ENCODE assay signal across 9 cellular contexts in the genomic region with DNA sequence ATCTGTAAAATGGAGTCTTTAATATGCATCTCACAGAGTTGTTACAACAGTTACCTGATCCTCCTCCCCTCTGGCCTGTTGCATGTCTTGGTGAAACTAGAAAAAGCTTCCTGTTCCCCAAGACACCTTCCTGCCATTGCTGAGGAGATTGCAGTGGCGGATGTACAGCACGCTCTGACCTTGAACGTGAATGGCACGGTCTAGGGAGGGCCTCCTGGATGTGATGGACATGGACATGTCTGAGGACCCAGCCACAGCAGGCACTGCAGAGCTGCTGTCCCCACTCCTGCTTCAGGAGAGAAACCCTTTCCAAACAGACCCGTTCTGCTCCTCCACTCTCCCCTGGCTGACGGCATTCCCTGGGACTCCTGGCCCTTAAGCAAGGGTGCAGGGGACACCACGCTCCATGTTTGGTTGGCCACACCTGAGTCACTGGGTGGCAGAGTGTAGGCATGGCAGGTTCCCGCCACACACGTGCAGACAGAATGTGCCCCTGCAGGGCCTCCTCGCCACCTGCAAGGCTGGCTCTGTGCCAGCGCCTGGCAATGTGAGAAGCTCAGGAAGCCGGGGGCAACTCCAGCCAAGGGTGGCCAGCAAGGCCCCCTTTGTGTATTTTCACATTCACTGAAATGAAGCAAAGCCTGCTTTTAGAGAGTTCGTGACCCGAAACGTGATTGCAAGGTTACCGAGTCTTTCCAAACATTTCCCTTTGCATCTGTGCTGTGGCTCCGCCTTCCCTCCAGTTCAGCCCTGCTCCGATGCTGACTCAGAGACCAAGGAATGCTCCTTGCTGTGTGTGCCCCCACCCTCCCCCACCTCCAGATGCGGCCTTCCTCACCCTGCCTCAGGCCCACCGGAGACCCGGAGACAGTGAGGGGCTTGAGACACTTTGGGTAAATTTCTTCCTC. TPM values are rescaled to one million over a fixed set of nuclear protein-coding genes. Genes with fewer than 3 reads are reported as not detected.
DNase-seq lines count a peak whose midpoint lies in the region; ATAC-seq and TF ChIP-seq lines count a peak whose summit lies in the region.
"Had no signal": no experiment of that assay in that cellular context is flagged by ENCODE, and none has a peak within 500 bp of the region (broad histone marks: within the 10 kb centered on the region; RNA-seq: fewer than 3 reads in every experiment).

No MANE protein-coding gene starts in this region.

- H2AFZ ChIP-seq in PC-3 (ENCODE audit: low read length) (peak overlapping the region; percentile 65), Karpas-422 (ENCODE audit: low read length) (no peak overlapping the region)

- no peaks in the 10 kb centered on the region for H3K9me2 ChIP-seq in PC-3 (replicated peaks; ENCODE audit: low read length)
- H3K9me2 ChIP-seq in Karpas-422 (replicated peaks; ENCODE audit: insufficient read depth, low read length), result no peaks in the 10 kb centered on the region

- TF ChIP-seq CTCF in PC-3 (conservative IDR thresholded peaks at IDR 0.05; ENCODE audit: low read depth, low read length) (no peak), fibroblast of mammary gland (conservative IDR thresholded peaks at IDR 0.05; ENCODE audit: control insufficient read depth, insufficient read depth, low read depth, low read length) (no peak)

- H3K9ac ChIP-seq in PC-3 (ENCODE audit: low read length) (no peak overlapping the region), Karpas-422 (ENCODE audit: low read length) (no peak overlapping the region)

- POLR2A ChIA-PET in PC-3 (lab: Charles Lee; ENCODE audit: unreplicated experiment), result no interaction called here

- H3K27me3 ChIP-seq in PC-3 (ENCODE audit: low read length) (no peaks in the 10 kb centered on the region), Karpas-422 (ENCODE audit: low read length) (no peaks in the 10 kb centered on the region)

- peak overlapping the region; percentile 42; the same call in 1 of the 2 replicates for H3K4me3 ChIP-seq in PC-3 (ENCODE audit: low read length)
- no peak overlapping the region for H3K4me3 ChIP-seq in fibroblast of mammary gland (ENCODE audit: control insufficient read depth, low read depth, low read length)
- no peak overlapping the region for H3K4me3 ChIP-seq in Karpas-422 (ENCODE audit: low read length)
- H3K4me3 ChIP-seq: SK-N-MC had no signal

- peak; percentile 42 for DNase-seq in HS-27A (ENCODE audit: low read depth)
- DNase-seq in PC-3, result peak; percentile 80
- DNase-seq in fibroblast of mammary gland (ENCODE audit: low read depth), result peak; percentile 75
- DNase-seq in non-pigmented ciliary epithelial cell (ENCODE audit: low read depth), result peak; percentile 60
- DNase-seq in Karpas-422, result no peak
- DNase-seq in hippocampal formation (lab: John Stamatoyannopoulos, UW), result no peak
- DNase-seq: naive B cell had no signal

- intact Hi-C loops in PC-3 (cut with micrococcal nuclease), result no loop called here

- no peaks in the 10 kb centered on the region for H3K36me3 ChIP-seq in PC-3 (ENCODE audit: low read depth, low read length)
- H3K36me3 ChIP-seq in Karpas-422 (ENCODE audit: insufficient read depth, low read length), result no peaks in the 10 kb centered on the region

- CTCF ChIA-PET in PC-3 (lab: Charles Lee), result no interaction called here

- H3K4me2 ChIP-seq in PC-3 (ENCODE audit: low read length), result peak overlapping the region; percentile 77
- no peak overlapping the region for H3K4me2 ChIP-seq in Karpas-422 (ENCODE audit: low read depth, low read length, poor library complexity, severe bottlenecking)

- no peaks in the 10 kb centered on the region for H3K9me3 ChIP-seq in PC-3 (ENCODE audit: low read length)
- no peaks in the 10 kb centered on the region for H3K9me3 ChIP-seq in Karpas-422 (ENCODE audit: low read length)

- H4K20me1 ChIP-seq in PC-3 (ENCODE audit: low read length), result no peaks in the 10 kb centered on the region
- no peaks in the 10 kb centered on the region for H4K20me1 ChIP-seq in Karpas-422 (ENCODE audit: insufficient read depth, low read depth, low read length)

- H3K4me1 ChIP-seq in PC-3 (ENCODE audit: insufficient read depth, low read length) (peaks cover 16% of the 10 kb centered on the region), Karpas-422 (ENCODE audit: low read length) (no peaks in the 10 kb centered on the region)

- H3K27ac ChIP-seq in PC-3 (ENCODE audit: low read length) (no peak overlapping the region), Karpas-422 (ENCODE audit: low read length) (no peak overlapping the region)
- H3K27ac ChIP-seq: SK-N-MC had no signal

- ATAC-seq in PC-3 (peak; percentile 97), HG03439 (IDR thresholded peaks at IDR 0.05; ENCODE audit: unreplicated experiment) (no peak)

- no TSS peak for BruUV-seq in PC-3 (replicated peaks; lab: Mats Ljungman, UMichigan)

- no peaks in the 10 kb centered on the region for H3K79me2 ChIP-seq in PC-3 (ENCODE audit: low read length)
- H3K79me2 ChIP-seq in Karpas-422 (ENCODE audit: low read length), result no peaks in the 10 kb centered on the region

- H3F3A ChIP-seq in PC-3 (ENCODE audit: low read length, unreplicated experiment), result no peaks in the 10 kb centered on the region

RNA-seq across cellular contexts. Expression of a gene that starts 46.0 kb away (rescaled TPM):
- total RNA-seq in PC-3 (2014; rRNA removed), result 2.8 and 4.0 TPM in 2 replicates
- not detected in 2 replicates for total RNA-seq in Karpas-422 (2014; rRNA removed; shearing (Covaris generic); ENCODE audit: low replicate concordance)

Comparison
In these comparisons a context has a peak if more than half of its experiments do, and no peak if none do; other contexts are left out.
1. DNase-seq: peak in HS-27A (single experiment), PC-3 (single experiment), fibroblast of mammary gland (single experiment) and non-pigmented ciliary epithelial cell (single experiment); none in Karpas-422 (single experiment) and hippocampal formation (0 of 2).